Comparison of ENCODE assay signal across 8 cellular contexts in genomic region chr1:170967042-170967910, GRCh38. TPM values are rescaled to one million over a fixed set of nuclear protein-coding genes. Genes with fewer than 3 reads are reported as not detected.
A peak's percentile ranks its signal among the peaks of the same experiment; 100 is the strongest.
DNase-seq lines count a peak whose midpoint lies in the region; ATAC-seq, FAIRE-seq and TF ChIP-seq lines count a peak whose summit lies in the region.

No MANE protein-coding gene starts in this region.

- H3K9ac ChIP-seq in keratinocyte (ENCODE audit: control insufficient read depth, extremely low read depth, insufficient read depth, low read length), result no peak overlapping the region

- H3K36me3 ChIP-seq in HEK293 (ENCODE audit: control insufficient read depth in 2 of 2, insufficient read depth in 1 of 2, low read length in 2 of 2), result no peaks in the 10 kb centered on the region
- H3K36me3 ChIP-seq in keratinocyte (ENCODE audit: control insufficient read depth in 2 of 2, extremely low read depth in 1 of 2, insufficient read depth in 2 of 2, low read length in 2 of 2), result no peaks in the 10 kb centered on the region

- H3K27me3 Mint-ChIP-seq in brain, result no peaks in the 10 kb centered on the region
- H3K27me3 Mint-ChIP-seq in type B pancreatic cell, result peaks cover 11% of the 10 kb centered on the region

- H3K9me3 ChIP-seq in HEK293 (ENCODE audit: control insufficient read depth, insufficient read depth, low read depth, low read length), result no peaks in the 10 kb centered on the region
- no peaks in the 10 kb centered on the region for H3K9me3 ChIP-seq in keratinocyte (ENCODE audit: control insufficient read depth, low read depth, low read length)

- DNase-seq in NCI-H2196 (lab: John Stamatoyannopoulos, UW; ENCODE audit: unreplicated experiment), result peak; percentile 19
- DNase-seq in NCI-H2196 treated with DMSO at 0.1 percent for 48 hours (lab: John Stamatoyannopoulos, UW; ENCODE audit: unreplicated experiment), result no peak
- peak; percentile 17 for DNase-seq in NCI-H128 (lab: John Stamatoyannopoulos, UW; ENCODE audit: unreplicated experiment)
- DNase-seq in keratinocyte (ENCODE audit: low read depth, low spot score), result no peak
- no peak for DNase-seq in type B pancreatic cell (ENCODE audit: extremely low spot score, unreplicated experiment)

- H3K27me3 ChIP-seq in keratinocyte (ENCODE audit: control insufficient read depth, extremely low read depth, insufficient read depth, low read length), result no peaks in the 10 kb centered on the region

- ATAC-seq in HG02840 (IDR thresholded peaks at IDR 0.05; ENCODE audit: low FRiP score, unreplicated experiment), result no peak

- H3K27ac Mint-ChIP-seq in brain (no peak overlapping the region), type B pancreatic cell (no peak overlapping the region)

- no peak overlapping the region for H3K4me3 ChIP-seq in HEK293 (ENCODE audit: low read depth, low read length)
- H3K4me3 ChIP-seq in keratinocyte (ENCODE audit: control insufficient read depth in 2 of 3, extremely low read depth in 1 of 3, insufficient read depth in 2 of 3, low read depth in 1 of 3, low read length in 3 of 3), result no peak overlapping the region

- no peaks in the 10 kb centered on the region for H4K20me1 ChIP-seq in keratinocyte (ENCODE audit: control insufficient read depth, extremely low read depth, insufficient read depth, low read length)

- CTCF ChIA-PET in HEK293 (lab: Yijun Ruan, JAX), result interaction anchor here (0.5 to 5.2 kb wide), 30 partner anchors 9 to 749 kb away, joined by 3 to 50 read pairs (median 4); partner anchors contain the start of gene FMO4

- no peaks in the 10 kb centered on the region for H3K9me1 ChIP-seq in keratinocyte (ENCODE audit: control insufficient read depth, extremely low read depth, insufficient read depth, low read length)

- peak; percentile 80 for FAIRE-seq in keratinocyte (lab: Jason Lieb, UNC)

- POLR2A ChIA-PET in HEK293 (lab: Yijun Ruan, JAX), result no interaction called here

- H2AFZ ChIP-seq in keratinocyte (ENCODE audit: control insufficient read depth, low read length), result peak overlapping the region; percentile 42

- dilution Hi-C loops in keratinocyte (cut with MboI; ENCODE audit: extremely low pct_ligation_motif_present, low sequenced_read_pairs), result no loop called here

- H3K4me1 ChIP-seq in HEK293 (ENCODE audit: control insufficient read depth, insufficient read depth, low read length), result no peaks in the 10 kb centered on the region
- H3K4me1 ChIP-seq in keratinocyte (ENCODE audit: control insufficient read depth, extremely low read depth, insufficient read depth, low read length), result peaks cover 21% of the 10 kb centered on the region

- no peaks in the 10 kb centered on the region for H3K36me3 Mint-ChIP-seq in brain
- H3K36me3 Mint-ChIP-seq in type B pancreatic cell, result no peaks in the 10 kb centered on the region

- H3K9me3 Mint-ChIP-seq in brain, result no peaks in the 10 kb centered on the region
- H3K9me3 Mint-ChIP-seq in type B pancreatic cell, result no peaks in the 10 kb centered on the region

- H3K79me2 ChIP-seq in keratinocyte (ENCODE audit: control insufficient read depth, insufficient read depth, low read length), result no peaks in the 10 kb centered on the region

- H3K4me2 ChIP-seq in keratinocyte (ENCODE audit: control insufficient read depth, extremely low read depth, insufficient read depth, low read depth, low read length), result no peak overlapping the region

- no peak overlapping the region for H3K4me3 Mint-ChIP-seq in brain
- H3K4me3 Mint-ChIP-seq in type B pancreatic cell, result no peak overlapping the region

- no peak for TF ChIP-seq CTCF in HEK293 (tag by site-specific recombination; IDR thresholded peaks at IDR 0.05)
- peak; percentile 74 to 78 for TF ChIP-seq CTCF in brain (conservative IDR thresholded peaks at IDR 0.05)
- peak in 2 of 3 experiments; percentile 52 to 55 for TF ChIP-seq CTCF in keratinocyte (optimal IDR thresholded peaks at IDR 0.05 in 1 of 3, IDR thresholded peaks at IDR 0.05 in 1 of 3, conservative IDR thresholded peaks at IDR 0.05 in 1 of 3; ENCODE audit: extremely low read depth in 1 of 3, insufficient read depth in 2 of 3, low read length in 3 of 3)
- TF ChIP-seq CTCF in type B pancreatic cell (conservative IDR thresholded peaks at IDR 0.05), result peak; percentile 80

- H3K4me1 Mint-ChIP-seq in brain (peaks cover 5% of the 10 kb centered on the region), type B pancreatic cell (ENCODE audit: unreplicated experiment) (no peaks in the 10 kb centered on the region)

- H3K27ac ChIP-seq in HEK293 (ENCODE audit: extremely low read depth, low read depth, low read length) (no peak overlapping the region), keratinocyte (ENCODE audit: control insufficient read depth, insufficient read depth, low read length) (no peak overlapping the region)

TF ChIP-seq in HEK293, 187 proteins besides CTCF, POLR2A, EP300 and RAD21:
- TF ChIP-seq BCL6B (tag by site-specific recombination; IDR thresholded peaks at IDR 0.05) (no peak), GLIS2 (tag by site-specific recombination; IDR thresholded peaks at IDR 0.05) (no peak), ZNF416 (tag by site-specific recombination; IDR thresholded peaks at IDR 0.05) (no peak), ZNF2 (tag by site-specific recombination; IDR thresholded peaks at IDR 0.05) (no peak), ZNF433 (tag by site-specific recombination; IDR thresholded peaks at IDR 0.05; ENCODE audit: low read depth) (no peak), ZNF654 (tag by site-specific recombination; IDR thresholded peaks at IDR 0.05; ENCODE audit: low read depth) (peak; percentile 46)

RNA-seq across cellular contexts. Expression of gene MROH9, which starts 31.9 kb away (rescaled TPM):
- polyA plus RNA-seq in brain (ENCODE audit: insufficient read depth, low read depth, low replicate concordance), result not detected
- 0.04 to 0.07 TPM (median 0.05 TPM) in 3 replicates for polyA plus RNA-seq in keratinocyte
- not detected for polyA plus RNA-seq in keratinocyte (2011; ENCODE audit: low read depth)
- polyA plus RNA-seq in keratinocyte (2011; cell fraction: cytosol; rRNA removed), result 0.02 TPM in 1 of 2 replicates, not detected in the other
- polyA plus RNA-seq in keratinocyte (2011; cell fraction: nucleus; rRNA removed), result 0.04 and 0.05 TPM in 2 replicates
- polyA plus RNA-seq in keratinocyte (2012; ENCODE audit: low replicate concordance), result not detected in 2 replicates
- not detected in 3 replicates for polyA minus RNA-seq in keratinocyte
- polyA minus RNA-seq in keratinocyte (2011; cell fraction: cytosol; rRNA and poly(A)+ RNA removed), result not detected
- polyA minus RNA-seq in keratinocyte (2011; cell fraction: nucleus; rRNA and poly(A)+ RNA removed), result not detected in 2 replicates
- not detected in 2 replicates for total RNA-seq in type B pancreatic cell (ENCODE audit: low replicate concordance)

Comparison
In these comparisons a context has a peak if more than half of its experiments do, and no peak if none do; other contexts are left out.
1. DNase-seq: peak in NCI-H2196 (single experiment) and NCI-H128 (single experiment); none in NCI-H2196 treated with DMSO at 0.1 percent for 48 hours (single experiment), keratinocyte (single experiment) and type B pancreatic cell (single experiment).